ENCODE assay signal across 8 cellular contexts in genomic region chr4:145881991-145882390, GRCh38. TPM values are rescaled to one million over a fixed set of nuclear protein-coding genes. Genes with fewer than 3 reads are reported as not detected.
DNase-seq lines count a peak whose midpoint lies in the region; ATAC-seq and TF ChIP-seq lines count a peak whose summit lies in the region.

No MANE protein-coding gene starts in this region.

- ATAC-seq in GM21717 (IDR thresholded peaks at IDR 0.05; ENCODE audit: unreplicated experiment) (peak; percentile 84), foreskin keratinocyte (peak; percentile 91)

- POLR2A ChIA-PET in HEK293T (lab: Yijun Ruan, JAX) = no interaction called here

- peak; percentile 39 for DNase-seq in NCI-H187 treated with DMSO at 0.1 percent for 48 hours (lab: John Stamatoyannopoulos, UW)
- peak; percentile 74 to 92 for DNase-seq in foreskin keratinocyte
- DNase-seq in cortex of kidney (lab: John Stamatoyannopoulos, UW) = no peak
- DNase-seq in SKM-1 treated with dmso at 0.1 percent for 144 hours (lab: John Stamatoyannopoulos, UW; ENCODE audit: unreplicated experiment) = no peak
- no peak for DNase-seq in HEK293T (ENCODE audit: extremely low spot score)
- no peak for DNase-seq in NOMO-1 treated with DMSO at 0.1 percent for 48 hours (lab: John Stamatoyannopoulos, UW; ENCODE audit: unreplicated experiment)

- H3K4me3 ChIP-seq in BLaER1 treated with 17β-estradiol and CSF1 and Interleukin-3, amounts not matched to agents 10 nM and 100 nM = no peak overlapping the region

- peak overlapping the region in 8 of 11 experiments; percentile 28 to 69 (median 64); a peak in 16 of 22 replicates for H3K4me2 ChIP-seq in BLaER1 treated with 17β-estradiol and CSF1 and Interleukin-3, amounts not matched to agents 10 nM and 100 nM

- H3K36me3 ChIP-seq in BLaER1 treated with 17β-estradiol and CSF1 and Interleukin-3, amounts not matched to agents 10 nM and 100 nM = peaks cover 21 to 83% (median 49%) of the 10 kb centered on the region in 11 experiments; a peak in 21 of 22 replicates

- H3K27me3 ChIP-seq in BLaER1 treated with 17β-estradiol and CSF1 and Interleukin-3, amounts not matched to agents 10 nM and 100 nM = no peaks in the 10 kb centered on the region
- no peaks in the 10 kb centered on the region for H3K27me3 ChIP-seq in foreskin keratinocyte

- H4K20me1 ChIP-seq in BLaER1 treated with 17β-estradiol and CSF1 and Interleukin-3, amounts not matched to agents 10 nM and 100 nM = no peaks in the 10 kb centered on the region; a peak in 2 of 22 replicates

- TF ChIP-seq CTCF in foreskin keratinocyte (conservative IDR thresholded peaks at IDR 0.05) = no peak

- peak overlapping the region in 1 of 11 experiments; percentile 25; a peak in 1 of 22 replicates for H3K9ac ChIP-seq in BLaER1 treated with 17β-estradiol and CSF1 and Interleukin-3, amounts not matched to agents 10 nM and 100 nM

- H3K27ac ChIP-seq in BLaER1 treated with 17β-estradiol and CSF1 and Interleukin-3, amounts not matched to agents 10 nM and 100 nM = no peak overlapping the region; a peak in 1 of 22 replicates
- no peak overlapping the region for H3K27ac ChIP-seq in foreskin keratinocyte

- peaks cover 0 to 37% (median 21%) of the 10 kb centered on the region in 10 experiments; a peak in 17 of 20 replicates for H3K4me1 ChIP-seq in BLaER1 treated with 17β-estradiol and CSF1 and Interleukin-3, amounts not matched to agents 10 nM and 100 nM
- H3K4me1 ChIP-seq in foreskin keratinocyte = peaks cover 12% of the 10 kb centered on the region

- CTCF ChIA-PET in HEK293T (lab: Yijun Ruan, JAX) = no interaction called here

- no peaks in the 10 kb centered on the region for H3K9me3 ChIP-seq in BLaER1 treated with 17β-estradiol and CSF1 and Interleukin-3, amounts not matched to agents 10 nM and 100 nM (replicated peaks in 1 of 11)

TF ChIP-seq in HEK293T, 16 proteins besides CTCF, POLR2A, EP300 and RAD21:
- TF ChIP-seq SUZ12 (IDR thresholded peaks at IDR 0.05) (no peak), ZNF384 (IDR thresholded peaks at IDR 0.05) (no peak), PKNOX1 (IDR thresholded peaks at IDR 0.05) (no peak), BHLHE40 (IDR thresholded peaks at IDR 0.05; ENCODE audit: borderline replicate concordance) (no peak), NFRKB (IDR thresholded peaks at IDR 0.05) (no peak), TARDBP (IDR thresholded peaks at IDR 0.05) (no peak), CTBP1 (IDR thresholded peaks at IDR 0.05; ENCODE audit: borderline replicate concordance) (no peak), HDGF (IDR thresholded peaks at IDR 0.05; ENCODE audit: borderline replicate concordance) (no peak), SP1 (IDR thresholded peaks at IDR 0.05) (no peak), ARNT (IDR thresholded peaks at IDR 0.05) (no peak), L3MBTL2 (conservative IDR thresholded peaks at IDR 0.05) (no peak), FOXA1 (IDR thresholded peaks at IDR 0.05) (no peak), FOXK2 (IDR thresholded peaks at IDR 0.05) (no peak)

RNA-seq across cellular contexts. Expression of gene ZNF827, which starts 56.6 kb away (rescaled TPM):
- 6.5 and 9.3 TPM in 2 replicates for total RNA-seq in foreskin keratinocyte
- polyA plus RNA-seq in foreskin keratinocyte = 1.6 and 1.8 TPM in 2 replicates

Comparison
In these comparisons a context has a peak if more than half of its experiments do, and no peak if none do; other contexts are left out.
1. DNase-seq: peak in NCI-H187 treated with DMSO at 0.1 percent for 48 hours (single experiment) and foreskin keratinocyte (2 of 2); none in cortex of kidney (single experiment), SKM-1 treated with dmso at 0.1 percent for 144 hours (single experiment), HEK293T (single experiment) and NOMO-1 treated with DMSO at 0.1 percent for 48 hours (single experiment).